In genomic region chr1:207885129-207886032, GRCh38 we compare ENCODE assay signal across 8 cellular contexts. TPM values are rescaled to one million over a fixed set of nuclear protein-coding genes. Genes with fewer than 3 reads are reported as not detected.
DNase-seq lines count a peak whose midpoint lies in the region; ATAC-seq and TF ChIP-seq lines count a peak whose summit lies in the region.

No MANE protein-coding gene starts in this region.

- TF ChIP-seq CTCF in HFF-Myc (IDR thresholded peaks at IDR 0.05; ENCODE audit: low read depth, low read length, missing control alignments): peak; percentile 94
- peak; percentile 94 for TF ChIP-seq CTCF in retinal pigment epithelial cell (conservative IDR thresholded peaks at IDR 0.05; ENCODE audit: low read depth, low read length)

- H3K27me3 ChIP-seq in right cardiac atrium (ENCODE audit: control insufficient read depth, insufficient read depth): no peaks in the 10 kb centered on the region

- 20% methylated on average over 9 of the region's 9 CpGs for WGBS in right cardiac atrium

- H3K4me1 ChIP-seq in right cardiac atrium (ENCODE audit: control insufficient read depth, insufficient read depth, low read length): peaks cover 18% of the 10 kb centered on the region

- intact Hi-C loops in right cardiac atrium (cut with DNase I): loop anchor here in 2 of 4 donors (5.0 kb wide), 1 partner anchor 77 kb away; no protein-coding TSS in a partner anchor

- no peaks in the 10 kb centered on the region for H3K9me3 ChIP-seq in right cardiac atrium (ENCODE audit: control insufficient read depth, low read length)

- peak; percentile 89 to 91 for ATAC-seq in right cardiac atrium
- no peak for ATAC-seq in HG03571 (IDR thresholded peaks at IDR 0.05; ENCODE audit: unreplicated experiment)

- DNase-seq in GF-D8 (lab: John Stamatoyannopoulos, UW): peak; percentile 19
- DNase-seq in HFF-Myc (ENCODE audit: extremely low read depth, low read depth): peak; percentile 84
- peak; percentile 77 for DNase-seq in NCI-H1436 (lab: John Stamatoyannopoulos, UW)
- peak; percentile 42 to 80 (median 48) for DNase-seq in T-helper 2 cell
- DNase-seq in anterior cingulate cortex (lab: John Stamatoyannopoulos, UW): peak in 56 of 58 donors; percentile 22 to 90 (median 66)
- DNase-seq in right cardiac atrium: peak; percentile 88 to 95 (median 92)
- peak; percentile 18 for DNase-seq in retinal pigment epithelial cell (ENCODE audit: low read depth)

- H3K27ac ChIP-seq in right cardiac atrium (ENCODE audit: low read length): peak overlapping the region; percentile 66

- H3K4me3 ChIP-seq in HFF-Myc (replicated peaks; ENCODE audit: low read depth, low read length): no peak overlapping the region
- no peak overlapping the region for H3K4me3 ChIP-seq in right cardiac atrium (ENCODE audit: low read length)
- H3K4me3 ChIP-seq in retinal pigment epithelial cell (ENCODE audit: low read length): no peak overlapping the region

RNA-seq across cellular contexts. Expression of gene CD34, which starts 25.5 kb away (rescaled TPM):
- 100 to 1,000 TPM in 3 of 4 donors, 10 to 100 TPM in 1; 81.8 to 170 (median 123) TPM for total RNA-seq in right cardiac atrium
- polyA plus RNA-seq in right cardiac atrium: 87.4 TPM

Comparison
In these comparisons a context has a peak if more than half of its experiments do, and no peak if none do; other contexts are left out.
1. DNase-seq: peak in every context shown above with its lines; median percentile 92 in right cardiac atrium; 84 in HFF-Myc; 77 in NCI-H1436; 66 in anterior cingulate cortex; 48 in T-helper 2 cell; 19 in GF-D8; 18 in retinal pigment epithelial cell.